19 cellular contexts compared by ENCODE assay signal in the genomic region with DNA sequence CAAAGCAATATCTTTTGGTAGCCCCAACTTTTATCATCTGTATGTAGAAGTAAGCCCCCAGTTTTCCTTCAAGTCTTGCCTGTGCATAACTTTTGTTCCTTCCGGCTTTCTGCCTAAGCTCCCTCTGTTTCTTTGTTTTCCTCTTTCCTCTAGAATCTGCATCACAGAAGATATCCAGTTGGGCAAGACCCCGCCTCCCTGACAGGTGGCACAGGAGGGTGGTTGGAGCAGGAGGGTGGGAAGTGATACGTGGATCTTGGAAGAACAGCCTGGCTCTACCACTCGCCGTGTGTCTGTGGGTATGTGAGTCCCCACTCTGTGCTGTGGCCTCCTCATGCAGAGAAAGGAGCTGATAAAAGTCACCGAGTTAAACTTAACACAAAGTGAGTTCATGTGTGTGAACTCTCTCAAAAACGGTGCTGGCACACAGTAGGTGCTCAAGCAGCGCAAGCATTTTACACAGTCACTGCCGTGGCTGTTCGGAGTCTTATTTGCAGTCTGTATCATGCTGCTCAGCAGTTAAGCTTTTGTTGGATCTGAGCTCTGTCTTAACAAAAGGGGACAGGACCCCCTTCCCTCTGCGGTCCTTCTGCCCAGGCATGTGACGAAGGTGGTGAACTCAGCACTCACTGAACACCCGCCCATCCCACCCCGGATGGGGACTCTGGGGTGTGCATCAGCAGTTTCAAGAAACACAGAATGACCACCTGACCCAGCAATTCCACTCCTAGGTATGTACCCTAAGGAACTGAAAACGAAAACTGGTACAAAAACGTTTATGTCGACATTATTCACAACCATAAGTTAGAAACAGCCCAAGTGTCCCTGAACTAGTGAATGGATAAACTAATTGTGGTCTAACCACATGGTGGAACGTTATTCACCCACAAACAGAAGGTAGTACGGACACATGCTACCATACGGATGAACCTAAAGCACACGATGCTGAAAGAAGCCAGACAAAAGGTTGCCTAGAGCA.
"Had no signal": no experiment of that assay in that cellular context is flagged by ENCODE, and none has a peak within 500 bp of the region (broad histone marks: within the 10 kb centered on the region; RNA-seq: fewer than 3 reads in every experiment).

No MANE protein-coding gene starts in this region.

- H3K27ac Mint-ChIP-seq: activated CD4-positive, alpha-beta memory T cell treated with anti-CD3 and anti-CD28 coated beads for 36 hours; activated naive CD8-positive, alpha-beta T cell treated with anti-CD3 and anti-CD28 coated beads for 36 hours; effector memory CD8-positive, alpha-beta T cell; stimulated activated memory B cell treated with anti-CD40 and anti-IgM and Interleukin-4, amounts not matched to agents 10 μg/mL and 1 μg/mL and 100 μg/mL, for 72 hours had no signal

- H3K4me1 Mint-ChIP-seq: activated naive CD8-positive, alpha-beta T cell treated with anti-CD3 and anti-CD28 coated beads for 36 hours; naive thymus-derived CD4-positive, alpha-beta T cell; stimulated activated memory B cell treated with anti-CD40 and anti-IgM and Interleukin-4, amounts not matched to agents 10 μg/mL and 1 μg/mL and 100 μg/mL, for 72 hours had no signal

- H3K4me1 ChIP-seq: colonic mucosa, left lung, sigmoid colon, transverse colon, vagina had no signal

- H3K4me3 Mint-ChIP-seq: activated CD4-positive, alpha-beta memory T cell treated with anti-CD3 and anti-CD28 coated beads for 36 hours; activated naive CD8-positive, alpha-beta T cell treated with anti-CD3 and anti-CD28 coated beads for 36 hours; effector memory CD8-positive, alpha-beta T cell; naive thymus-derived CD4-positive, alpha-beta T cell; stimulated activated memory B cell treated with anti-CD40 and anti-IgM and Interleukin-4, amounts not matched to agents 10 μg/mL and 1 μg/mL and 100 μg/mL, for 72 hours had no signal

- DNase-seq: activated CD4-positive, alpha-beta memory T cell treated with anti-CD3 and anti-CD28 coated beads for 36 hours; activated CD4-positive, alpha-beta T cell treated with anti-CD3 and anti-CD28 coated beads for 48 hours; activated naive CD4-positive, alpha-beta T cell treated with Interleukin-2 at 50 U/mL for 16 hours; activated naive CD8-positive, alpha-beta T cell treated with anti-CD3 and anti-CD28 coated beads for 36 hours; activated T-cell treated with anti-CD3 and anti-CD28 coated beads, Interleukin-2, amount 50 U/mL, for 48 hours; colonic mucosa; dorsolateral prefrontal cortex; effector memory CD8-positive, alpha-beta T cell; foreskin melanocyte; kidney; naive thymus-derived CD4-positive, alpha-beta T cell; sigmoid colon; stimulated activated CD4-positive, alpha-beta T cell treated with anti-CD3 and anti-CD28 coated beads, Interleukin-15, amount 100 ng/mL, for 24 hours; transverse colon had no signal

- H3K4me2 ChIP-seq: smooth muscle cell had no signal

- H3K27ac ChIP-seq: colonic mucosa, dorsolateral prefrontal cortex, left lung, sigmoid colon, transverse colon, vagina had no signal

- ATAC-seq: effector memory CD8-positive, alpha-beta T cell; esophagus mucosa; left lung; naive thymus-derived CD4-positive, alpha-beta T cell; stimulated activated memory B cell treated with anti-CD40 and anti-IgM and Interleukin-4, amounts not matched to agents 10 μg/mL and 1 μg/mL and 100 μg/mL, for 72 hours had no signal

- H3K9me3 ChIP-seq: colonic mucosa, left lung, sigmoid colon, transverse colon, vagina had no signal

- H3K4me3 ChIP-seq: colonic mucosa, dorsolateral prefrontal cortex, left lung, sigmoid colon, smooth muscle cell, transverse colon, vagina had no signal

- H3K36me3 Mint-ChIP-seq: activated CD4-positive, alpha-beta memory T cell treated with anti-CD3 and anti-CD28 coated beads for 36 hours; activated naive CD8-positive, alpha-beta T cell treated with anti-CD3 and anti-CD28 coated beads for 36 hours; naive thymus-derived CD4-positive, alpha-beta T cell; stimulated activated memory B cell treated with anti-CD40 and anti-IgM and Interleukin-4, amounts not matched to agents 10 μg/mL and 1 μg/mL and 100 μg/mL, for 72 hours had no signal

- H3K36me3 ChIP-seq: colonic mucosa, left lung, sigmoid colon, transverse colon, vagina had no signal

- H3K27me3 ChIP-seq: colonic mucosa, dorsolateral prefrontal cortex, sigmoid colon, transverse colon, vagina had no signal

- H3K9me3 Mint-ChIP-seq: activated naive CD8-positive, alpha-beta T cell treated with anti-CD3 and anti-CD28 coated beads for 36 hours; effector memory CD8-positive, alpha-beta T cell had no signal
